In the genomic region with DNA sequence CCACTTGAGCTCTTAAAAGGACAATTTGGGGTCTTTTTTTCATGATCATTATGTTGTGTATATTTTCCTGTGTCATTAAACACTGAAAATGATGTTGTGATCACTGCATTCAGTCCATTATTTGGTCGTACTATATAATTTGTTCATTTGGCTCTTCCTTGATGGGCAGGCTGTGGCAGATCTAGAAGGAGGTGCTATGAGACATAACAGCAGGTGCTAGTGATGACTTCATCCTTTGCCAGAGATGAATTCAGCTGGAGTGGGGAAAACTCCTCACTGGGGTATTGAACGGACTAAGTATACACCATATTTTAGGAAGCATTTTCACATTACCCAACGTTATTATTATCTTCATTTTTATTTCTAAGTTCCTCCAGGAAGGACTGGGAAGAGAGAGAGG, we compare ENCODE assay signal across 10 cellular contexts. TPM values are rescaled to one million over a fixed set of nuclear protein-coding genes. Genes with fewer than 3 reads are reported as not detected.
DNase-seq lines count a peak whose midpoint lies in the region; ATAC-seq and TF ChIP-seq lines count a peak whose summit lies in the region.
"Had no signal": no experiment of that assay in that cellular context is flagged by ENCODE, and none has a peak within 500 bp of the region (broad histone marks: within the 10 kb centered on the region; RNA-seq: fewer than 3 reads in every experiment).

No MANE protein-coding gene starts in this region.

- intact Hi-C loops in left ventricle myocardium inferior (cut with micrococcal nuclease) (no loop called here), cardiac septum (cut with DNase I) (no loop called here), mammary epithelial cell (cut with micrococcal nuclease) (loop anchor here (1.0 to 2.0 kb wide), 2 partner anchors 19 to 39 kb away; no protein-coding TSS in a partner anchor), upper lobe of right lung (cut with DNase I) (no loop called here), heart right ventricle (cut with DNase I) (loop anchor here in 2 of 10 donors (5.0 to 10.0 kb wide), 3 partner anchors 64 to 226 kb away; no protein-coding TSS in a partner anchor), sigmoid colon (cut with DNase I) (no loop called here)

- peak overlapping the region; percentile 86 for H3K27ac ChIP-seq in left ventricle myocardium inferior (replicated peaks)
- H3K27ac ChIP-seq in mammary epithelial cell (ENCODE audit: insufficient read depth, low read depth, low read length): no peak overlapping the region
- peak overlapping the region; percentile 93 for H3K27ac ChIP-seq in upper lobe of right lung
- peak overlapping the region in 4 of 10 donors; percentile 9 to 95 (median 90) for H3K27ac ChIP-seq in heart right ventricle
- peak overlapping the region in 2 of 4 donors; percentile 14 to 77 for H3K27ac ChIP-seq in sigmoid colon

- ATAC-seq in upper lobe of right lung (no peak), HG02973 (IDR thresholded peaks at IDR 0.05; ENCODE audit: unreplicated experiment) (no peak), heart right ventricle (no peak)
- ATAC-seq: left lobe of liver, right lobe of liver had no signal

- no peaks in the 10 kb centered on the region for H3K27me3 ChIP-seq in left ventricle myocardium inferior (ENCODE audit: low read depth)
- H3K27me3 ChIP-seq in mammary epithelial cell (ENCODE audit: insufficient read depth, low read length): no peaks in the 10 kb centered on the region
- H3K27me3 ChIP-seq in upper lobe of right lung: no peaks in the 10 kb centered on the region
- H3K27me3 ChIP-seq in heart right ventricle: no peaks in the 10 kb centered on the region
- H3K27me3 ChIP-seq in sigmoid colon: no peaks in the 10 kb centered on the region
- H3K27me3 ChIP-seq: right lobe of liver had no signal

- no TSS peak for BruUV-seq in mammary epithelial cell (replicated peaks; lab: Mats Ljungman, UMichigan)

- TF ChIP-seq CTCF in left ventricle myocardium inferior (IDR thresholded peaks at IDR 0.05; ENCODE audit: borderline replicate concordance) (no peak), mammary epithelial cell (conservative IDR thresholded peaks at IDR 0.05 in 1 of 2, IDR thresholded peaks at IDR 0.05 in 1 of 2; ENCODE audit: extremely low read depth in 1 of 2, insufficient read depth in 1 of 2, low read depth in 1 of 2, low read length in 2 of 2) (no peak), upper lobe of right lung (IDR thresholded peaks at IDR 0.05) (no peak), heart right ventricle (IDR thresholded peaks at IDR 0.05) (no peak), sigmoid colon (IDR thresholded peaks at IDR 0.05) (no peak)

- CTCF ChIA-PET in mammary epithelial cell (lab: Charles Lee; ENCODE audit: low non-redundant PET): no interaction called here

- H4K20me1 ChIP-seq in mammary epithelial cell (ENCODE audit: insufficient read depth, low read length): no peaks in the 10 kb centered on the region

- H3K4me1 ChIP-seq in left ventricle myocardium inferior (peaks cover 35% of the 10 kb centered on the region), mammary epithelial cell (ENCODE audit: insufficient read depth, low read length) (peaks cover 78% of the 10 kb centered on the region), upper lobe of right lung (peaks cover 86% of the 10 kb centered on the region), heart right ventricle (peaks cover 4 to 98% (median 28%) of the 10 kb centered on the region in 9 donors), sigmoid colon (peaks cover 0 to 16% (median 9%) of the 10 kb centered on the region in 4 donors)

- DNase-seq in left ventricle myocardium inferior (no peak), cardiac septum (ENCODE audit: low spot score) (no peak), NCI-H2171 treated with DMSO at 0.1 percent for 48 hours (lab: John Stamatoyannopoulos, UW) (peak; percentile 72), mammary epithelial cell (peak; percentile 72), upper lobe of right lung (no peak), heart right ventricle (no peak), sigmoid colon (no peak)
- DNase-seq: right lobe of liver had no signal

- no peak overlapping the region for H3K4me3 ChIP-seq in left ventricle myocardium inferior
- H3K4me3 ChIP-seq in mammary epithelial cell (replicated peaks in 1 of 3; ENCODE audit: insufficient read depth in 1 of 3, low read depth in 2 of 3, low read length in 3 of 3): no peak overlapping the region
- H3K4me3 ChIP-seq in upper lobe of right lung: no peak overlapping the region
- no peak overlapping the region for H3K4me3 ChIP-seq in heart right ventricle
- no peak overlapping the region for H3K4me3 ChIP-seq in sigmoid colon
- H3K4me3 ChIP-seq: right lobe of liver had no signal

- H3K36me3 ChIP-seq in left ventricle myocardium inferior (no peaks in the 10 kb centered on the region), mammary epithelial cell (ENCODE audit: insufficient read depth, low read length) (no peaks in the 10 kb centered on the region), upper lobe of right lung (no peaks in the 10 kb centered on the region), heart right ventricle (no peaks in the 10 kb centered on the region), sigmoid colon (no peaks in the 10 kb centered on the region)
- H3K36me3 ChIP-seq: right lobe of liver had no signal

- peaks cover 98% of the 10 kb centered on the region for H3K79me2 ChIP-seq in mammary epithelial cell (ENCODE audit: insufficient read depth, low read length)

- in situ Hi-C loops in mammary epithelial cell (cut with MboI; ENCODE audit: low sequenced_read_pairs in 2 of 2): loop anchor here in 1 of 2 donors (10.0 kb wide), 1 partner anchor 51 kb away; no protein-coding TSS in a partner anchor

- no peaks in the 10 kb centered on the region for H3K9me3 ChIP-seq in left ventricle myocardium inferior (replicated peaks)
- no peaks in the 10 kb centered on the region for H3K9me3 ChIP-seq in mammary epithelial cell (replicated peaks; ENCODE audit: insufficient read depth, low read length)
- H3K9me3 ChIP-seq in upper lobe of right lung: no peaks in the 10 kb centered on the region
- no peaks in the 10 kb centered on the region for H3K9me3 ChIP-seq in heart right ventricle
- no peaks in the 10 kb centered on the region for H3K9me3 ChIP-seq in sigmoid colon
- H3K9me3 ChIP-seq: right lobe of liver had no signal

- no peak overlapping the region for H2AFZ ChIP-seq in mammary epithelial cell (ENCODE audit: low read depth, low read length)

- dilution Hi-C loops in mammary epithelial cell (cut with HindIII; ENCODE audit: low sequenced_read_pairs): no loop called here

- no peak for TF ChIP-seq POLR2A in sigmoid colon (IDR thresholded peaks at IDR 0.05)

- H3K9ac ChIP-seq in mammary epithelial cell (ENCODE audit: insufficient read depth, low read length): no peak overlapping the region

- no peak for TF ChIP-seq EP300 in sigmoid colon (IDR thresholded peaks at IDR 0.05)

- 3% methylated on average over 3 of the region's 3 CpGs for WGBS in mammary epithelial cell (ENCODE audit: low coverage, missing lambda C conversion rate)
- WGBS in heart right ventricle, 2 donors: 77 to 82% methylated on average over 3 of the region's 3 CpGs
- WGBS in sigmoid colon, 2 donors: 74 to 75% methylated on average over 3 of the region's 3 CpGs

- peak overlapping the region; percentile 31 for H3K4me2 ChIP-seq in mammary epithelial cell (ENCODE audit: insufficient read depth, low read depth, low read length)

RNA-seq across cellular contexts. Expression of gene CMTM7, which starts 12.0 kb away (rescaled TPM):
- total RNA-seq in left ventricle myocardium inferior (2.9 TPM), cardiac septum (4.0 TPM), mammary epithelial cell (10 to 100 TPM; 35.8 to 62.1 TPM), upper lobe of right lung (53.2 TPM), heart right ventricle (1 to 10 TPM; 1.7 to 9.2 (median 2.8) TPM), sigmoid colon (1 to 10 TPM; 7.1 to 9.9 (median 8.2) TPM)
- polyA plus RNA-seq in mammary epithelial cell (78.0 TPM), heart right ventricle (1 to 10 TPM; 4.5 to 7.2 TPM), sigmoid colon (10 to 100 TPM in 1 of 3 donors, 1 to 10 TPM in 2; 3.6 to 13.3 (median 6.9) TPM)
- 105 TPM for polyA minus RNA-seq in mammary epithelial cell

Comparison
In these comparisons a context has a peak if more than half of its experiments do, and no peak if none do; other contexts are left out.
1. DNase-seq: peak in NCI-H2171 treated with DMSO at 0.1 percent for 48 hours (single experiment) and mammary epithelial cell (single experiment); none in left ventricle myocardium inferior (single experiment), cardiac septum (single experiment), upper lobe of right lung (single experiment), heart right ventricle (0 of 2) and sigmoid colon (single experiment).